Comparison of ENCODE assay signal across 9 cellular contexts in the genomic region with DNA sequence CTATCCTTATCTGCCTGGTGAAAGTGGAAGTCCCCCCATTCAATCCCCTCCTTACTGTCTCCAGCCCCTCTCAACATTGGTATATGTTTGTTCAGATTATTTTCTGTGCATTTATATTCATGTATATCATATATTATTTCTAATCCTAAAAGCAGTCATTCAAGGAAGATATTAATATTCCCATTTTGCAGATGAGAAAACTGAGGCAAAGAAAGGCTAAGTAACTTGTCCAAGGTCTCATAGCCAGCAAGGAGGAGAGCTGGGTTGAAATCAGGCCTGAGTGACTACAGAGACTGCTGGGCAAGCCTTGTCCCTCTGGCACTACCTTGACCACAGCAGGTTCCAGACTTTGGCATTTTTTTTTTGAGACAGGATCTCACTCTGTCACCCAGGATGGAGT. TPM values are rescaled to one million over a fixed set of nuclear protein-coding genes. Genes with fewer than 3 reads are reported as not detected.
"Had no signal": no experiment of that assay in that cellular context is flagged by ENCODE, and none has a peak within 500 bp of the region (broad histone marks: within the 10 kb centered on the region; RNA-seq: fewer than 3 reads in every experiment).

No MANE protein-coding gene starts in this region.

- DNase-seq: IMR-90, KBM-7, KG1 had no signal

- H3K4me2 ChIP-seq: KMS-11 had no signal

- H3K27ac ChIP-seq: HL-60, KMS-11 had no signal

- FAIRE-seq: HTR-8/SVneo had no signal

- H3K9ac ChIP-seq: KMS-11 had no signal

RNA-seq across cellular contexts. Expression of a gene that starts 29.0 kb away (rescaled TPM):
- total RNA-seq: HT-29, HT1080 had no signal
- polyA plus RNA-seq: IgD-negative memory B cell had no signal

RNA-seq across cellular contexts. Expression of a gene that starts 29.1 kb away (rescaled TPM):
- total RNA-seq: HT-29, HT1080, IMR-90 had no signal
- polyA plus RNA-seq: IgD-negative memory B cell had no signal

RNA-seq across cellular contexts. Expression of a gene that starts 30.0 kb away (rescaled TPM):
- total RNA-seq: HT-29, HT1080, IMR-90 had no signal
- polyA plus RNA-seq: IgD-negative memory B cell, IMR-90 had no signal

RNA-seq across cellular contexts. Expression of a gene that starts 44.7 kb away (rescaled TPM):
- total RNA-seq: HT-29, HT1080, IMR-90 had no signal
- polyA plus RNA-seq: IgD-negative memory B cell, IMR-90 had no signal
